15 cellular contexts compared by ENCODE assay signal in genomic region chr7:81150951-81151361, GRCh38.
A peak's percentile ranks its signal among the peaks of the same experiment; 100 is the strongest.
DNase-seq lines count a peak whose midpoint lies in the region; ATAC-seq and TF ChIP-seq lines count a peak whose summit lies in the region.
"Had no signal": no experiment of that assay in that cellular context is flagged by ENCODE, and none has a peak within 500 bp of the region (broad histone marks: within the 10 kb centered on the region; RNA-seq: fewer than 3 reads in every experiment).

No MANE protein-coding gene starts in this region.

- H3K27me3 ChIP-seq in left ventricle myocardium inferior (ENCODE audit: low read depth) (no peaks in the 10 kb centered on the region), rectal smooth muscle tissue (ENCODE audit: control insufficient read depth, insufficient read depth, low read length) (no peaks in the 10 kb centered on the region)
- H3K27me3 ChIP-seq: esophagus muscularis mucosa had no signal

- H3K27ac ChIP-seq in left ventricle myocardium inferior (replicated peaks) (peak overlapping the region; percentile 69), rectal smooth muscle tissue (ENCODE audit: low read depth, low read length) (no peak overlapping the region), RWPE1 (no peak overlapping the region)
- H3K27ac ChIP-seq: esophagus muscularis mucosa had no signal

- no peak overlapping the region for H3K27ac Mint-ChIP-seq in activated naive CD4-positive, alpha-beta T cell treated with anti-CD3 and anti-CD28 coated beads, Interleukin-2, amount 10 ng/mL, durations not matched to agents 7 days and 5 days
- no peak overlapping the region for H3K27ac Mint-ChIP-seq in MCF 10A (ENCODE audit: low read depth, unreplicated experiment)
- H3K27ac Mint-ChIP-seq: activated T-helper 1 cell treated with anti-CD3 and anti-CD28 coated beads, Interleukin-12 subunit alpha, Interleukin-12 subunit beta, Interleukin-2, Interleukin-4 antibody, amounts not matched to agents 30 ng/mL and 10 ng/mL and 1 ng/mL, durations not matched to agents 14 hours and 24 hours and 36 hours had no signal

- POLR2A ChIA-PET in RWPE1 (lab: Yijun Ruan, JAX; ENCODE audit: low non-redundant PET) = no interaction called here
- POLR2A ChIA-PET in MCF 10A (lab: Yijun Ruan, JAX) = interaction anchor here (0.6 to 1.0 kb wide), 3 partner anchors 9 to 299 kb away, joined by 3 to 4 read pairs (median 3); no protein-coding TSS in a partner anchor

- peaks cover 10% of the 10 kb centered on the region for H3K4me1 ChIP-seq in left ventricle myocardium inferior
- H3K4me1 ChIP-seq in rectal smooth muscle tissue (ENCODE audit: control insufficient read depth, insufficient read depth, low read length) = peaks cover 3% of the 10 kb centered on the region
- H3K4me1 ChIP-seq: esophagus muscularis mucosa had no signal

- no peaks in the 10 kb centered on the region for H3K36me3 Mint-ChIP-seq in activated naive CD4-positive, alpha-beta T cell treated with anti-CD3 and anti-CD28 coated beads, Interleukin-2, amount 10 ng/mL, durations not matched to agents 7 days and 5 days
- H3K36me3 Mint-ChIP-seq in MCF 10A (ENCODE audit: insufficient read depth, unreplicated experiment) = peaks cover 2% of the 10 kb centered on the region

- H3K36me3 ChIP-seq in left ventricle myocardium inferior (no peaks in the 10 kb centered on the region), rectal smooth muscle tissue (ENCODE audit: control insufficient read depth, insufficient read depth, low read length) (no peaks in the 10 kb centered on the region)
- H3K36me3 ChIP-seq: esophagus muscularis mucosa had no signal

- CTCF ChIA-PET in activated naive CD4-positive, alpha-beta T cell treated with anti-CD3 and anti-CD28 coated beads, Interleukin-2, amount 10 ng/mL, durations not matched to agents 7 days and 5 days (lab: Charles Lee) = no interaction called here
- CTCF ChIA-PET in RWPE1 (lab: Yijun Ruan, JAX) = interaction anchor here (0.8 to 1.1 kb wide), 2 partner anchors 15 to 203 kb away, joined by 3 to 4 read pairs; no protein-coding TSS in a partner anchor
- CTCF ChIA-PET in MCF 10A (lab: Yijun Ruan, JAX) = interaction anchor here (0.6 kb wide), 1 partner anchor 519 kb away, joined by 4 read pairs; no protein-coding TSS in a partner anchor

- peak; percentile 77 for DNase-seq in H4 (ENCODE audit: low spot score)
- DNase-seq in left ventricle myocardium inferior = peak; percentile 41
- DNase-seq in activated naive CD4-positive, alpha-beta T cell treated with anti-CD3 and anti-CD28 coated beads, Interleukin-2, amount 10 ng/mL, durations not matched to agents 7 days and 5 days = no peak
- DNase-seq in RWPE1 (ENCODE audit: low spot score) = no peak
- DNase-seq in MCF 10A (ENCODE audit: unreplicated experiment) = no peak
- DNase-seq: Calu3; NCI-H524 treated with DMSO at 0.1 percent for 48 hours; stimulated activated CD4-positive, alpha-beta T cell treated with anti-CD3 and anti-CD28 coated beads, Interleukin-4, amount 100 ng/mL, for 1 hour; stimulated activated naive CD4-positive, alpha-beta T cell treated with Interleukin-2 at 50 U/mL for 16 hours had no signal

- TF ChIP-seq CTCF in left ventricle myocardium inferior (IDR thresholded peaks at IDR 0.05; ENCODE audit: borderline replicate concordance) (no peak), RWPE1 (conservative IDR thresholded peaks at IDR 0.05; ENCODE audit: low read depth) (no peak), MCF 10A (IDR thresholded peaks at IDR 0.05; ENCODE audit: unreplicated experiment) (no peak)

- no peak overlapping the region for H3K9ac ChIP-seq in rectal smooth muscle tissue (ENCODE audit: low read length)

- intact Hi-C loops in left ventricle myocardium inferior (cut with micrococcal nuclease) (no loop called here), MCF 10A (cut with micrococcal nuclease) (no loop called here)

- no TSS peak for BruUV-seq in MCF 10A (replicated peaks; lab: Mats Ljungman, UMichigan)

- H3K4me3 ChIP-seq in left ventricle myocardium inferior (no peak overlapping the region), rectal smooth muscle tissue (ENCODE audit: low read length) (peak overlapping the region; percentile 8)
- H3K4me3 ChIP-seq: esophagus muscularis mucosa, GM12878 had no signal

- no peaks in the 10 kb centered on the region for H3K4me1 Mint-ChIP-seq in activated naive CD4-positive, alpha-beta T cell treated with anti-CD3 and anti-CD28 coated beads, Interleukin-2, amount 10 ng/mL, durations not matched to agents 7 days and 5 days
- peaks cover 8% of the 10 kb centered on the region for H3K4me1 Mint-ChIP-seq in MCF 10A (ENCODE audit: insufficient read depth, unreplicated experiment)

- H3K9me3 ChIP-seq in left ventricle myocardium inferior (replicated peaks) = peaks cover 3% of the 10 kb centered on the region
- H3K9me3 ChIP-seq: esophagus muscularis mucosa had no signal

- no peak overlapping the region for H3K4me3 Mint-ChIP-seq in activated naive CD4-positive, alpha-beta T cell treated with anti-CD3 and anti-CD28 coated beads, Interleukin-2, amount 10 ng/mL, durations not matched to agents 7 days and 5 days
- no peak overlapping the region for H3K4me3 Mint-ChIP-seq in MCF 10A (ENCODE audit: unreplicated experiment)
- H3K4me3 Mint-ChIP-seq: activated T-helper 1 cell treated with anti-CD3 and anti-CD28 coated beads, Interleukin-12 subunit alpha, Interleukin-12 subunit beta, Interleukin-2, Interleukin-4 antibody, amounts not matched to agents 30 ng/mL and 10 ng/mL and 1 ng/mL, durations not matched to agents 14 hours and 24 hours and 36 hours had no signal

- ATAC-seq in SK-N-SH treated with all-trans-retinoic acid at 6 μM for 48 hours = peak; percentile 79
- no peak for ATAC-seq in HG03175 (IDR thresholded peaks at IDR 0.05; ENCODE audit: unreplicated experiment)
- ATAC-seq: GM12878 had no signal

- peaks cover 6% of the 10 kb centered on the region for H3K9me3 Mint-ChIP-seq in activated naive CD4-positive, alpha-beta T cell treated with anti-CD3 and anti-CD28 coated beads, Interleukin-2, amount 10 ng/mL, durations not matched to agents 7 days and 5 days
- no peaks in the 10 kb centered on the region for H3K9me3 Mint-ChIP-seq in MCF 10A (ENCODE audit: unreplicated experiment)
- H3K9me3 Mint-ChIP-seq: activated T-helper 1 cell treated with anti-CD3 and anti-CD28 coated beads, Interleukin-12 subunit alpha, Interleukin-12 subunit beta, Interleukin-2, Interleukin-4 antibody, amounts not matched to agents 30 ng/mL and 10 ng/mL and 1 ng/mL, durations not matched to agents 14 hours and 24 hours and 36 hours had no signal

- no peaks in the 10 kb centered on the region for H3K27me3 Mint-ChIP-seq in activated naive CD4-positive, alpha-beta T cell treated with anti-CD3 and anti-CD28 coated beads, Interleukin-2, amount 10 ng/mL, durations not matched to agents 7 days and 5 days
- H3K27me3 Mint-ChIP-seq in MCF 10A (ENCODE audit: insufficient read depth, unreplicated experiment) = no peaks in the 10 kb centered on the region

TF ChIP-seq in SK-N-SH treated with all-trans-retinoic acid at 6 μM for 48 hours, 23 proteins besides CTCF, POLR2A, EP300 and RAD21:
- TF ChIP-seq TSHZ2 (CRISPR knock-in tag; IDR thresholded peaks at IDR 0.05) (no peak), ZC3H10 (CRISPR knock-in tag; IDR thresholded peaks at IDR 0.05) (no peak), PPARA (CRISPR knock-in tag; IDR thresholded peaks at IDR 0.05; ENCODE audit: borderline replicate concordance) (no peak), TOX (CRISPR knock-in tag; IDR thresholded peaks at IDR 0.05; ENCODE audit: borderline replicate concordance) (no peak), CSRNP3 (CRISPR knock-in tag; IDR thresholded peaks at IDR 0.05) (no peak), RARB (CRISPR knock-in tag; IDR thresholded peaks at IDR 0.05) (no peak)

Comparison
In these comparisons a context has a peak if more than half of its experiments do, and no peak if none do; other contexts are left out.
1. DNase-seq: peak in H4 (single experiment) and left ventricle myocardium inferior (single experiment); none in activated naive CD4-positive, alpha-beta T cell treated with anti-CD3 and anti-CD28 coated beads, Interleukin-2, amount 10 ng/mL, durations not matched to agents 7 days and 5 days (single experiment), RWPE1 (single experiment) and MCF 10A (single experiment).